In the genomic region with DNA sequence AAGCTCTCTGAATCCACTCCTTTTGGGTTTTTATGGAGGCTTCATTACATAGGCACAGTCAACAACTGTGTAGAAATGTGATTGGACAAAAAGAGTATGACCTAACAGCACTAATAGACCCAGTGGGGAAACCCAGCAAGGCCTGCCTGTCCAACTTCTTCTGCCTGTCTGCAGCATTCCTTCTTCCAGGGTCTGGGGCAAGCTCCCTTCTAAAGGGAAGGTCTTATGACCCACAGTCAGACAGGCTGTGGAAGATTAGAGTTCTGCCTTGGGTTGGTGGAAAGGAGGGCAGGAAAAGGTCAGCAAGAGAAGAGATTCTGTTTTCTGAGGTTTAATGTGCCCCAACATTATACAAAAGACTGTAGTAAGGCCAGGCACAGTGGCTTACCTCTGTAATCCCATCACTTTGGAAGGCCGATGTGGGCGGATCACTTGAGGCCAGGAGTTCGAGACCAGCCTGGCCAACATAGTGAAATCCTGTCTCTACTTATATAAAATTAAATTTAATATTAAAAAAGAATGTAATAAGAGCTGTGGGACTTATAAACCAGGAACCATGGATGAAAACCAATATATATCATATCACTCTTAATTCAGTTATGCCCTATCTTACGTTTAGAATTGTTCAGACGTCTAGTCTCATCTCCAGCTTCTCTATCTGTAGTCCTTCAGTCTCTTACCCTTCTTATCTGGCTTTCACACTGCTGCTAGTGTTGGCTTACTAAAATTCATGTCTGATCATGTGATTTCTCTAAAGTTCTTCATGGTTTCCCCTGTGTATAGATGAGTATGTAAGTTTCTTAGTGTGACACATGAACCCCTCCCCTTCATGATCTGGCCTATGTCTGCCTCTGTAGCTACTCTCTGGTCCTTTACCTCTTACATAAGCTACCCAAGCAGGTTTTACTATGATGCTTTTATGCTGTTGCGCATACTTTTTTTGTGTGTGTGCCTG, we compare ENCODE assay signal across 1 cellular context.
TF ChIP-seq lines count a peak whose summit lies in the region.

No MANE protein-coding gene starts in this region.

TF ChIP-seq in K562, 482 proteins besides CTCF, POLR2A, EP300 and RAD21 (continued from another document and continues in another):
- peak; percentile 68 for TF ChIP-seq FOSL1 (tag; conservative IDR thresholded peaks at IDR 0.05)
- TF ChIP-seq, protein P1, sequence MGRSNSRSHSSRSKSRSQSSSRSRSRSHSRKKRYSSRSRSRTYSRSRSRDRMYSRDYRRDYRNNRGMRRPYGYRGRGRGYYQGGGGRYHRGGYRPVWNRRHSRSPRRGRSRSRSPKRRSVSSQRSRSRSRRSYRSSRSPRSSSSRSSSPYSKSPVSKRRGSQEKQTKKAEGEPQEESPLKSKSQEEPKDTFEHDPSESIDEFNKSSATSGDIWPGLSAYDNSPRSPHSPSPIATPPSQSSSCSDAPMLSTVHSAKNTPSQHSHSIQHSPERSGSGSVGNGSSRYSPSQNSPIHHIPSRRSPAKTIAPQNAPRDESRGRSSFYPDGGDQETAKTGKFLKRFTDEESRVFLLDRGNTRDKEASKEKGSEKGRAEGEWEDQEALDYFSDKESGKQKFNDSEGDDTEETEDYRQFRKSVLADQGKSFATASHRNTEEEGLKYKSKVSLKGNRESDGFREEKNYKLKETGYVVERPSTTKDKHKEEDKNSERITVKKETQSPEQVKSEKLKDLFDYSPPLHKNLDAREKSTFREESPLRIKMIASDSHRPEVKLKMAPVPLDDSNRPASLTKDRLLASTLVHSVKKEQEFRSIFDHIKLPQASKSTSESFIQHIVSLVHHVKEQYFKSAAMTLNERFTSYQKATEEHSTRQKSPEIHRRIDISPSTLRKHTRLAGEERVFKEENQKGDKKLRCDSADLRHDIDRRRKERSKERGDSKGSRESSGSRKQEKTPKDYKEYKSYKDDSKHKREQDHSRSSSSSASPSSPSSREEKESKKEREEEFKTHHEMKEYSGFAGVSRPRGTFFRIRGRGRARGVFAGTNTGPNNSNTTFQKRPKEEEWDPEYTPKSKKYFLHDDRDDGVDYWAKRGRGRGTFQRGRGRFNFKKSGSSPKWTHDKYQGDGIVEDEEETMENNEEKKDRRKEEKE (IDR thresholded peaks at IDR 0.05; ENCODE audit: borderline replicate concordance in 1 of 2, control insufficient read depth in 1 of 2, low read depth in 2 of 2, low read length in 1 of 2): no peak
- TF ChIP-seq BACH1 (tag; IDR thresholded peaks at IDR 0.05): no peak
- TF ChIP-seq MTA2 (IDR thresholded peaks at IDR 0.05; ENCODE audit: low read depth): peak; percentile 95
- peak; percentile 88 for TF ChIP-seq ZNF766 (CRISPR knock-in tag; conservative IDR thresholded peaks at IDR 0.05)
- peak; percentile 92 for TF ChIP-seq POLR2AphosphoS5 (IDR thresholded peaks at IDR 0.05; ENCODE audit: control insufficient read depth, insufficient read depth, low read depth, low read length)
- TF ChIP-seq KLF6 (CRISPR knock-in tag; IDR thresholded peaks at IDR 0.05; ENCODE audit: borderline replicate concordance): 0 out of 2 replicates have a peak, but pooled peaks have one; percentile 27
- TF ChIP-seq NR2C1 (IDR thresholded peaks at IDR 0.05): no peak; the same call in 1 of the 2 replicates
- 0 out of 2 replicates have a peak, but pooled peaks have one; percentile 10 for TF ChIP-seq NR2C1 (tag; IDR thresholded peaks at IDR 0.05)
- peak; percentile 94 for TF ChIP-seq SMARCA4 (IDR thresholded peaks at IDR 0.05)
- peak; percentile 91 for TF ChIP-seq STAT5A (IDR thresholded peaks at IDR 0.05; ENCODE audit: borderline replicate concordance, low read length)
- TF ChIP-seq SMARCA5 (IDR thresholded peaks at IDR 0.05): no peak
- peak; percentile 75 for TF ChIP-seq GATA2 (CRISPR knock-in tag; IDR thresholded peaks at IDR 0.05)
- TF ChIP-seq MAFF (IDR thresholded peaks at IDR 0.05; ENCODE audit: low read length): peak; percentile 28; the same call in 1 of the 2 replicates
- peak; percentile 80; the same call in 1 of the 2 replicates for TF ChIP-seq RNF2 (IDR thresholded peaks at IDR 0.05)
- peak; percentile 96 for TF ChIP-seq SMAD4 (CRISPR knock-in tag; conservative IDR thresholded peaks at IDR 0.05)
- TF ChIP-seq HDAC1 (IDR thresholded peaks at IDR 0.05): peak in 1 of 2 experiments; percentile 34; a peak in 1 of 4 replicates
- TF ChIP-seq, protein P2, sequence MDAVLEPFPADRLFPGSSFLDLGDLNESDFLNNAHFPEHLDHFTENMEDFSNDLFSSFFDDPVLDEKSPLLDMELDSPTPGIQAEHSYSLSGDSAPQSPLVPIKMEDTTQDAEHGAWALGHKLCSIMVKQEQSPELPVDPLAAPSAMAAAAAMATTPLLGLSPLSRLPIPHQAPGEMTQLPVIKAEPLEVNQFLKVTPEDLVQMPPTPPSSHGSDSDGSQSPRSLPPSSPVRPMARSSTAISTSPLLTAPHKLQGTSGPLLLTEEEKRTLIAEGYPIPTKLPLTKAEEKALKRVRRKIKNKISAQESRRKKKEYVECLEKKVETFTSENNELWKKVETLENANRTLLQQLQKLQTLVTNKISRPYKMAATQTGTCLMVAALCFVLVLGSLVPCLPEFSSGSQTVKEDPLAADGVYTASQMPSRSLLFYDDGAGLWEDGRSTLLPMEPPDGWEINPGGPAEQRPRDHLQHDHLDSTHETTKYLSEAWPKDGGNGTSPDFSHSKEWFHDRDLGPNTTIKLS (IDR thresholded peaks at IDR 0.05; ENCODE audit: borderline replicate concordance, low read depth): no peak
- peak; percentile 99 for TF ChIP-seq ADNP (tag; IDR thresholded peaks at IDR 0.05)
- TF ChIP-seq HDAC2 (IDR thresholded peaks at IDR 0.05): peak; percentile 58; the same call in 1 of the 2 replicates
- TF ChIP-seq, protein P3, sequence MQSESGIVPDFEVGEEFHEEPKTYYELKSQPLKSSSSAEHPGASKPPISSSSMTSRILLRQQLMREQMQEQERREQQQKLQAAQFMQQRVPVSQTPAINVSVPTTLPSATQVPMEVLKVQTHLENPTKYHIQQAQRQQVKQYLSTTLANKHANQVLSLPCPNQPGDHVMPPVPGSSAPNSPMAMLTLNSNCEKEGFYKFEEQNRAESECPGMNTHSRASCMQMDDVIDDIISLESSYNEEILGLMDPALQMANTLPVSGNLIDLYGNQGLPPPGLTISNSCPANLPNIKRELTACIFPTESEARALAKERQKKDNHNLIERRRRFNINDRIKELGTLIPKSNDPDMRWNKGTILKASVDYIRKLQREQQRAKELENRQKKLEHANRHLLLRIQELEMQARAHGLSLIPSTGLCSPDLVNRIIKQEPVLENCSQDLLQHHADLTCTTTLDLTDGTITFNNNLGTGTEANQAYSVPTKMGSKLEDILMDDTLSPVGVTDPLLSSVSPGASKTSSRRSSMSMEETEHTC (IDR thresholded peaks at IDR 0.05): peak; percentile 64; the same call in 1 of the 2 replicates
- TF ChIP-seq NFATC3 (IDR thresholded peaks at IDR 0.05): no peak; the same call in 1 of the 2 replicates
- peak in 1 of 2 experiments; percentile 85; a peak in 2 of 4 replicates for TF ChIP-seq ZMIZ1 (IDR thresholded peaks at IDR 0.05; ENCODE audit: low read depth in 2 of 2, low read length in 2 of 2)
- peak; percentile 47 for TF ChIP-seq GTF3C2 (IDR thresholded peaks at IDR 0.05; ENCODE audit: borderline replicate concordance, extremely low read depth, insufficient read length)
- no peak for TF ChIP-seq CREBBP (IDR thresholded peaks at IDR 0.05; ENCODE audit: low read depth, low read length)
- peak; percentile 31; the same call in 1 of the 2 replicates for TF ChIP-seq BHLHE40 (IDR thresholded peaks at IDR 0.05; ENCODE audit: low read length)
- peak; percentile 86 for TF ChIP-seq SOX6 (IDR thresholded peaks at IDR 0.05)
- TF ChIP-seq NFIC (IDR thresholded peaks at IDR 0.05): peak; percentile 91
- TF ChIP-seq CHAMP1 (IDR thresholded peaks at IDR 0.05): peak; percentile 90
- TF ChIP-seq ARNT (IDR thresholded peaks at IDR 0.05): peak in 1 of 2 experiments; percentile 88; a peak in 3 of 4 replicates
- peak; percentile 87 for TF ChIP-seq LEF1 (IDR thresholded peaks at IDR 0.05)
- TF ChIP-seq MECOM (CRISPR knock-in tag; IDR thresholded peaks at IDR 0.05): peak; percentile 65; the same call in 1 of the 2 replicates
- TF ChIP-seq ZNF354B (CRISPR knock-in tag; IDR thresholded peaks at IDR 0.05): no peak
- peak; percentile 94 for TF ChIP-seq TCF3 (CRISPR knock-in tag; IDR thresholded peaks at IDR 0.05)
- TF ChIP-seq ZNF639 (CRISPR knock-in tag; conservative IDR thresholded peaks at IDR 0.05 in 1 of 2, IDR thresholded peaks at IDR 0.05 in 1 of 2): 0 out of 4 replicates have a peak, but pooled peaks of 1 of the 2 experiments have one; percentile 37
- peak; percentile 86 for TF ChIP-seq CCNT2 (IDR thresholded peaks at IDR 0.05; ENCODE audit: borderline replicate concordance, extremely low read depth, insufficient read length, low read depth, low read length)
- peak; percentile 66 for TF ChIP-seq NFE2 (IDR thresholded peaks at IDR 0.05; ENCODE audit: low read depth)
- peak; percentile 52 for TF ChIP-seq NEUROD1 (IDR thresholded peaks at IDR 0.05; ENCODE audit: borderline replicate concordance, low read depth, low read length, partially characterized antibody)
- peak; percentile 58; the same call in 1 of the 2 replicates for TF ChIP-seq BCOR (IDR thresholded peaks at IDR 0.05)
- no peak for TF ChIP-seq ILK (tag; IDR thresholded peaks at IDR 0.05; ENCODE audit: borderline replicate concordance, low read depth)
- TF ChIP-seq FOXA3 (CRISPR knock-in tag; conservative IDR thresholded peaks at IDR 0.05 in 1 of 2, IDR thresholded peaks at IDR 0.05 in 1 of 2): peak in 1 of 2 experiments; percentile 5; a peak in 1 of 4 replicates
- TF ChIP-seq NFYB (IDR thresholded peaks at IDR 0.05; ENCODE audit: extremely low read depth, insufficient read length): no peak
- TF ChIP-seq EP400 (IDR thresholded peaks at IDR 0.05): peak; percentile 48; the same call in 1 of the 2 replicates
